Comparison of ENCODE assay signal across 1 cellular context in the genomic region with DNA sequence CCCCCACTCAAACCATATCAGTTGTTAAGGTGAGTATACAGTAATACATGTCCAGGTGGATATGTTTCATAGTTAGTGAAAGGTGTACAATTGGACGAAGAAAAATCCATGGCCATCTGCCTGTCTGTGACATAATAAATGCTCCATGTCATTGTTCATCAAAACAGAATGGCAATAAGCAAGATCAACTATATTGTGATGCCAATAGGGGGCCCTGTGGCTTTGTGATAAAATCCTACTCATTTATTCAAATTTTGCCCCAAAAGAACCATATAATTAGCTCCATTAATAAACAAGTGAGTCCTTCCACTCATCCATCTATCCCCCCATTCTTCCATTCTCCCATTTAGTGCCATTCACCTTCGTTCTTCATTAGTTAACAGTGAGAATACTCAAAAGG.
TF ChIP-seq lines count a peak whose summit lies in the region.

No MANE protein-coding gene starts in this region.

TF ChIP-seq in IMR-90, 13 proteins besides CTCF, POLR2A, EP300 and RAD21:
- TF ChIP-seq, protein P1, sequence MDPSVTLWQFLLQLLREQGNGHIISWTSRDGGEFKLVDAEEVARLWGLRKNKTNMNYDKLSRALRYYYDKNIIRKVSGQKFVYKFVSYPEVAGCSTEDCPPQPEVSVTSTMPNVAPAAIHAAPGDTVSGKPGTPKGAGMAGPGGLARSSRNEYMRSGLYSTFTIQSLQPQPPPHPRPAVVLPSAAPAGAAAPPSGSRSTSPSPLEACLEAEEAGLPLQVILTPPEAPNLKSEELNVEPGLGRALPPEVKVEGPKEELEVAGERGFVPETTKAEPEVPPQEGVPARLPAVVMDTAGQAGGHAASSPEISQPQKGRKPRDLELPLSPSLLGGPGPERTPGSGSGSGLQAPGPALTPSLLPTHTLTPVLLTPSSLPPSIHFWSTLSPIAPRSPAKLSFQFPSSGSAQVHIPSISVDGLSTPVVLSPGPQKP (IDR thresholded peaks at IDR 0.05; ENCODE audit: borderline replicate concordance, low read depth, low read length), result no peak
- TF ChIP-seq BHLHE40 (IDR thresholded peaks at IDR 0.05; ENCODE audit: low read depth, low read length) (no peak), NFE2L2 (IDR thresholded peaks at IDR 0.05; ENCODE audit: low read depth, low read length) (no peak), CHD1 (IDR thresholded peaks at IDR 0.05; ENCODE audit: low read depth, low read length) (no peak), CEBPB (IDR thresholded peaks at IDR 0.05; ENCODE audit: low read depth, low read length) (no peak), MXI1 (IDR thresholded peaks at IDR 0.05; ENCODE audit: borderline replicate concordance, low read depth, low read length) (no peak)
- TF ChIP-seq, protein P2, sequence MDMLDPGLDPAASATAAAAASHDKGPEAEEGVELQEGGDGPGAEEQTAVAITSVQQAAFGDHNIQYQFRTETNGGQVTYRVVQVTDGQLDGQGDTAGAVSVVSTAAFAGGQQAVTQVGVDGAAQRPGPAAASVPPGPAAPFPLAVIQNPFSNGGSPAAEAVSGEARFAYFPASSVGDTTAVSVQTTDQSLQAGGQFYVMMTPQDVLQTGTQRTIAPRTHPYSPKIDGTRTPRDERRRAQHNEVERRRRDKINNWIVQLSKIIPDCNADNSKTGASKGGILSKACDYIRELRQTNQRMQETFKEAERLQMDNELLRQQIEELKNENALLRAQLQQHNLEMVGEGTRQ (IDR thresholded peaks at IDR 0.05; ENCODE audit: low read depth, low read length), result no peak
TF ChIP-seq in IMR-90: peak in this region for 0.
